11 cellular contexts compared by ENCODE assay signal in genomic region chr20:39076958-39077357, GRCh38.
"Had no signal": no experiment of that assay in that cellular context is flagged by ENCODE, and none has a peak within 500 bp of the region (broad histone marks: within the 10 kb centered on the region; RNA-seq: fewer than 3 reads in every experiment).

No MANE protein-coding gene starts in this region.

- DNase-seq: GM23248, GOT3, H7, H9, HCEC 1CT, HFFc6 had no signal

- H3K9ac ChIP-seq: GM23248 had no signal

- H2AFZ ChIP-seq: GM23248, GM23338 had no signal

- H3K36me3 ChIP-seq: HAP-1 had no signal

- H3K4me2 ChIP-seq: GM23338 had no signal

- H3K9me3 ChIP-seq: HAP-1 had no signal

- FAIRE-seq: H1, H54 had no signal

- ATAC-seq: GM23338, HCT116 had no signal

- H3K27ac ChIP-seq: GM23248 had no signal

- H3K4me1 ChIP-seq: HAP-1 had no signal

- H3K4me3 ChIP-seq: GM23248, GM23338, HAP-1 had no signal
